Comparison of ENCODE assay signal across 9 cellular contexts in the genomic region with DNA sequence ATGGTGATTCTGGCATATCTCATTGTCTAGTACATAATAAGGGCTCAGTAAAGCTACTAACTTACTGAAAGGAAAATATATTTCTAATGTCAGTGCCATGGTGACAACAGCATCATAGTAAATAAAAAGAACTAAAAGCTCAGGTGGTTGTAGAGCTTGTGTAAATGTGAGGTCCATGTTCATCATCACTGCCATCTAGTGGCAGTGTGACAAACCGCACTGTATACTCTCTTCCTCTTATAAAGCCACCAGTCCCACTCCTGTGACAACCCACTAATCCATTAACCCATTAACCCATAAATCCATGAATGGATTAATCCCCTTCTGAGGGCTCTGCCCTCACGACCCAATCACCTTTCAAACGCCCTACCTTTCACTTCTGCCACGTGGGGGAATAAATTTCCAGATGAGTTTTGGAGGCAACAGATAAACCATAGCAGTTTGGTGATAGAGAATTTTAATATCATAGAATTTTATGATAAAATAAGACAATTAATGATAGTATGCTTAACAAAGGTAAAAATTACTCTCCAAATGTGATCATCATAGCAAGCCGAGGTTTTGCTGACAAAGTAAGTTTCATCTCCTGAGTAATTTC.
DNase-seq lines count a peak whose midpoint lies in the region; ATAC-seq lines count a peak whose summit lies in the region.
"Had no signal": no experiment of that assay in that cellular context is flagged by ENCODE, and none has a peak within 500 bp of the region (broad histone marks: within the 10 kb centered on the region; RNA-seq: fewer than 3 reads in every experiment).

No MANE protein-coding gene starts in this region.

- ATAC-seq in GM19463 (IDR thresholded peaks at IDR 0.05; ENCODE audit: unreplicated experiment) (peak; percentile 85), HG03457 (IDR thresholded peaks at IDR 0.05; ENCODE audit: unreplicated experiment) (peak; percentile 74), Right ventricle myocardium superior (ENCODE audit: poor library complexity) (peak; percentile 88), HG02840 (IDR thresholded peaks at IDR 0.05; ENCODE audit: low FRiP score, unreplicated experiment) (no peak)
- ATAC-seq in activated T-helper 17 cell treated with anti-CD3 and anti-CD28 coated beads, Interleukin-2, amount 50 U/mL, for 72 hours (replicated peaks), result peak; percentile 74

- no peak overlapping the region for H3K4me3 Mint-ChIP-seq in activated T-helper 17 cell treated with anti-CD3 and anti-CD28 coated beads, Interleukin-2, amount 50 U/mL, for 72 hours
- H3K4me3 Mint-ChIP-seq: activated naive CD8-positive, alpha-beta T cell had no signal

- H3K4me1 Mint-ChIP-seq in activated T-helper 17 cell treated with anti-CD3 and anti-CD28 coated beads, Interleukin-2, amount 50 U/mL, for 72 hours, result no peaks in the 10 kb centered on the region

- H3K27me3 Mint-ChIP-seq in activated T-helper 17 cell treated with anti-CD3 and anti-CD28 coated beads, Interleukin-2, amount 50 U/mL, for 72 hours, result peaks cover 14% of the 10 kb centered on the region

- H3K27ac Mint-ChIP-seq in activated T-helper 17 cell treated with anti-CD3 and anti-CD28 coated beads, Interleukin-2, amount 50 U/mL, for 72 hours, result no peak overlapping the region
- H3K27ac Mint-ChIP-seq: activated naive CD8-positive, alpha-beta T cell had no signal

- H3K9me3 Mint-ChIP-seq in activated T-helper 17 cell treated with anti-CD3 and anti-CD28 coated beads, Interleukin-2, amount 50 U/mL, for 72 hours, result no peaks in the 10 kb centered on the region

- intact Hi-C loops in Right ventricle myocardium superior (cut with DNase I), result loop anchor here (2.0 kb wide), 1 partner anchor 220 kb away; no protein-coding TSS in a partner anchor

- H3K36me3 Mint-ChIP-seq in activated T-helper 17 cell treated with anti-CD3 and anti-CD28 coated beads, Interleukin-2, amount 50 U/mL, for 72 hours (ENCODE audit: low read depth), result no peaks in the 10 kb centered on the region
- H3K36me3 Mint-ChIP-seq: activated naive CD8-positive, alpha-beta T cell had no signal

- DNase-seq in Daoy (ENCODE audit: low read depth), result peak; percentile 53
- peak; percentile 94 for DNase-seq in NCI-H82 treated with DMSO at 0.1 percent for 48 hours (lab: John Stamatoyannopoulos, UW; ENCODE audit: unreplicated experiment)
- DNase-seq in Right ventricle myocardium superior, result no peak
- DNase-seq in pulmonary artery endothelial cell (ENCODE audit: low read depth, low spot score), result peak; percentile 7
